1 cellular context compared by ENCODE assay signal in the genomic region with DNA sequence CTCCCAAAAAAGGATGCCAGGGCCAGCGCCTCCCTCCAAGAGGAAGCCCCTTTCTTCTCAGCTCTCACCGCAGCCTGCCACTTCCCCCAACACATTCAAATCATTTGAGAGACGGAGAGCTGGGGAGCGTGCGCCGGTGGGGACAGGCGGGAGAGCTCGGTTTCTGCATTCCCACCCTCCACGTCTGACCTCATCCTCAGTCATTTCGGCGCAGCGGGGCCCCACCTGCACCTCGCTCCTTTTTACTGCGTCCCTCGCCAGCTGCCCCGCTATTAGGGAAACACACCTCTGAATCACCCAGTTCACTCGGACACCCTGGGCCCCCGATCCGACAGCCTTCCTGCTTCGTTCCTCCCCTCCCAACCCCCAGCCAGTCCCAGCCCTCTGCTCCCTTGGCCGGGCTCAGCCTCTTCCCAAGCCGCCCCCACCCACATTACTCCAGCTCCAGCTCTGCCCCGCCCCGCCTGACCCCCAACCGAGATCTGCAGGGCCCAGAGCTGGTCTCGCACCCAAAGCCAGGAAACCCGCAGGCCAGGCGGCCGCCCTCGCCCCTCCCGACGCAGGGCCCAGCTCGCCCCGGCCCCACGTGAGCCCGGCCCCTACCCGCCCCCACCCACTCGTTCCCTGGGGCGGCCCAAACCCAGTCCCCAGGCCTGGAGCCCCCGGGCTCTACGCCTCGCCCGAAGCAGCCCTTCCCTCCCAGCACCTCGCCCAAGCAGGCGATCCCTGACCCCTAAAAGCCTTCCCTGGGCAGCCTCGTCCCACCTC.
TF ChIP-seq lines count a peak whose summit lies in the region.

No MANE protein-coding gene starts in this region.

TF ChIP-seq in HepG2, 621 proteins besides CTCF, POLR2A, EP300 and RAD21 (continued from another document and continues in another):
- TF ChIP-seq, protein P1, sequence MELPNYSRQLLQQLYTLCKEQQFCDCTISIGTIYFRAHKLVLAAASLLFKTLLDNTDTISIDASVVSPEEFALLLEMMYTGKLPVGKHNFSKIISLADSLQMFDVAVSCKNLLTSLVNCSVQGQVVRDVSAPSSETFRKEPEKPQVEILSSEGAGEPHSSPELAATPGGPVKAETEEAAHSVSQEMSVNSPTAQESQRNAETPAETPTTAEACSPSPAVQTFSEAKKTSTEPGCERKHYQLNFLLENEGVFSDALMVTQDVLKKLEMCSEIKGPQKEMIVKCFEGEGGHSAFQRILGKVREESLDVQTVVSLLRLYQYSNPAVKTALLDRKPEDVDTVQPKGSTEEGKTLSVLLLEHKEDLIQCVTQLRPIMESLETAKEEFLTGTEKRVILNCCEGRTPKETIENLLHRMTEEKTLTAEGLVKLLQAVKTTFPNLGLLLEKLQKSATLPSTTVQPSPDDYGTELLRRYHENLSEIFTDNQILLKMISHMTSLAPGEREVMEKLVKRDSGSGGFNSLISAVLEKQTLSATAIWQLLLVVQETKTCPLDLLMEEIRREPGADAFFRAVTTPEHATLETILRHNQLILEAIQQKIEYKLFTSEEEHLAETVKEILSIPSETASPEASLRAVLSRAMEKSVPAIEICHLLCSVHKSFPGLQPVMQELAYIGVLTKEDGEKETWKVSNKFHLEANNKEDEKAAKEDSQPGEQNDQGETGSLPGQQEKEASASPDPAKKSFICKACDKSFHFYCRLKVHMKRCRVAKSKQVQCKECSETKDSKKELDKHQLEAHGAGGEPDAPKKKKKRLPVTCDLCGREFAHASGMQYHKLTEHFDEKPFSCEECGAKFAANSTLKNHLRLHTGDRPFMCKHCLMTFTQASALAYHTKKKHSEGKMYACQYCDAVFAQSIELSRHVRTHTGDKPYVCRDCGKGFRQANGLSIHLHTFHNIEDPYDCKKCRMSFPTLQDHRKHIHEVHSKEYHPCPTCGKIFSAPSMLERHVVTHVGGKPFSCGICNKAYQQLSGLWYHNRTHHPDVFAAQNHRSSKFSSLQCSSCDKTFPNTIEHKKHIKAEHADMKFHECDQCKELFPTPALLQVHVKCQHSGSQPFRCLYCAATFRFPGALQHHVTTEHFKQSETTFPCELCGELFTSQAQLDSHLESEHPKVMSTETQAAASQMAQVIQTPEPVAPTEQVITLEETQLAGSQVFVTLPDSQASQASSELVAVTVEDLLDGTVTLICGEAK (IDR thresholded peaks at IDR 0.05), result no peak
- TF ChIP-seq, protein P1 (CRISPR knock-in tag; IDR thresholded peaks at IDR 0.05), result no peak; the same call in 1 of the 2 replicates
- TF ChIP-seq KLF12 (CRISPR knock-in tag; IDR thresholded peaks at IDR 0.05; ENCODE audit: borderline replicate concordance), result peak; percentile 55; the same call in 1 of the 2 replicates
- TF ChIP-seq HNRNPH1 (optimal IDR thresholded peaks at IDR 0.05; ENCODE audit: low read depth, low read length), result no peak
- TF ChIP-seq CENPX (CRISPR knock-in tag; IDR thresholded peaks at IDR 0.05), result no peak
- no peak for TF ChIP-seq ZFP36L1 (CRISPR knock-in tag; IDR thresholded peaks at IDR 0.05)
- TF ChIP-seq ISX (CRISPR knock-in tag; conservative IDR thresholded peaks at IDR 0.05), result no peak
- TF ChIP-seq NFE2L1 (CRISPR knock-in tag; IDR thresholded peaks at IDR 0.05; ENCODE audit: borderline replicate concordance), result no peak
- TF ChIP-seq ZNF616 (CRISPR knock-in tag; IDR thresholded peaks at IDR 0.05; ENCODE audit: low read depth), result no peak
- no peak for TF ChIP-seq GATAD2A (CRISPR knock-in tag; IDR thresholded peaks at IDR 0.05)
- TF ChIP-seq, protein P2, sequence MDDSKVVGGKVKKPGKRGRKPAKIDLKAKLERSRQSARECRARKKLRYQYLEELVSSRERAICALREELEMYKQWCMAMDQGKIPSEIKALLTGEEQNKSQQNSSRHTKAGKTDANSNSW (CRISPR knock-in tag; IDR thresholded peaks at IDR 0.05; ENCODE audit: borderline replicate concordance), result no peak
- no peak for TF ChIP-seq RFXAP (CRISPR knock-in tag; IDR thresholded peaks at IDR 0.05; ENCODE audit: borderline replicate concordance)
- peak; percentile 10; the same call in 1 of the 2 replicates for TF ChIP-seq ZNF792 (CRISPR knock-in tag; IDR thresholded peaks at IDR 0.05)
- 0 out of 2 replicates have a peak, but pooled peaks have one; percentile 39 for TF ChIP-seq ZNF879 (CRISPR knock-in tag; IDR thresholded peaks at IDR 0.05)
- TF ChIP-seq, protein P3, sequence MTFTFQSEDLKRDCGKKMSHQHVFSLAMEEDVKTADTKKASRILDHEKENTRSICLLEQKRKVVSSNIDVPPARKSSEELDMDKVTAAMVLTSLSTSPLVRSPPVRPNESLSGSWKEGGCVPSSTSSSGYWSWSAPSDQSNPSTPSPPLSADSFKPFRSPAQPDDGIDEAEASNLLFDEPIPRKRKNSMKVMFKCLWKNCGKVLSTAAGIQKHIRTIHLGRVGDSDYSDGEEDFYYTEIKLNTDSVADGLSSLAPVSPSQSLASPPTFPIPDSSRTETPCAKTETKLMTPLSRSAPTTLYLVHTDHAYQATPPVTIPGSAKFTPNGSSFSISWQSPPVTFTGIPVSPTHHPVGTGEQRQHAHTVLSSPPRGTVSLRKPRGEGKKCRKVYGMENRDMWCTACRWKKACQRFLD (CRISPR knock-in tag; IDR thresholded peaks at IDR 0.05; ENCODE audit: borderline replicate concordance), result no peak
- no peak for TF ChIP-seq TAF1 (CRISPR knock-in tag; IDR thresholded peaks at IDR 0.05)
- TF ChIP-seq ZNF891 (CRISPR knock-in tag; IDR thresholded peaks at IDR 0.05), result no peak
- TF ChIP-seq, protein P4, sequence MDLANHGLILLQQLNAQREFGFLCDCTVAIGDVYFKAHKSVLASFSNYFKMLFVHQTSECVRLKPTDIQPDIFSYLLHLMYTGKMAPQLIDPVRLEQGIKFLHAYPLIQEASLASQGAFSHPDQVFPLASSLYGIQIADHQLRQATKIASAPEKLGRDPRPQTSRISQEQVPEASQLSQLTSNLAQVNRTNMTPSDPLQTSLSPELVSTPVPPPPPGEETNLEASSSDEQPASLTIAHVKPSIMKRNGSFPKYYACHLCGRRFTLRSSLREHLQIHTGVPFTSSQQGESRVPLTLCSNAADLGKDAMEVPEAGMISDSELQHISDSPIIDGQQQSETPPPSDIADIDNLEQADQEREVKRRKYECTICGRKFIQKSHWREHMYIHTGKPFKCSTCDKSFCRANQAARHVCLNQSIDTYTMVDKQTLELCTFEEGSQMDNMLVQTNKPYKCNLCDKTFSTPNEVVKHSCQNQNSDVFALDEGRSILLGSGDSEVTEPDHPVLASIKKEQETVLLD (CRISPR knock-in tag; IDR thresholded peaks at IDR 0.05; ENCODE audit: low read depth), result no peak
- TF ChIP-seq NR2F2 (IDR thresholded peaks at IDR 0.05; ENCODE audit: borderline replicate concordance, low read depth), result no peak
- TF ChIP-seq ZNF274 (CRISPR knock-in tag; IDR thresholded peaks at IDR 0.05), result no peak
- TF ChIP-seq ZNF333 (CRISPR knock-in tag; IDR thresholded peaks at IDR 0.05; ENCODE audit: borderline replicate concordance), result no peak
- TF ChIP-seq SP5 (CRISPR knock-in tag; IDR thresholded peaks at IDR 0.05; ENCODE audit: borderline replicate concordance, low read depth), result no peak
- TF ChIP-seq SMC3 (IDR thresholded peaks at IDR 0.05; ENCODE audit: low read length), result 0 out of 2 replicates have a peak, but pooled peaks have one; percentile 14
- TF ChIP-seq, protein P5, sequence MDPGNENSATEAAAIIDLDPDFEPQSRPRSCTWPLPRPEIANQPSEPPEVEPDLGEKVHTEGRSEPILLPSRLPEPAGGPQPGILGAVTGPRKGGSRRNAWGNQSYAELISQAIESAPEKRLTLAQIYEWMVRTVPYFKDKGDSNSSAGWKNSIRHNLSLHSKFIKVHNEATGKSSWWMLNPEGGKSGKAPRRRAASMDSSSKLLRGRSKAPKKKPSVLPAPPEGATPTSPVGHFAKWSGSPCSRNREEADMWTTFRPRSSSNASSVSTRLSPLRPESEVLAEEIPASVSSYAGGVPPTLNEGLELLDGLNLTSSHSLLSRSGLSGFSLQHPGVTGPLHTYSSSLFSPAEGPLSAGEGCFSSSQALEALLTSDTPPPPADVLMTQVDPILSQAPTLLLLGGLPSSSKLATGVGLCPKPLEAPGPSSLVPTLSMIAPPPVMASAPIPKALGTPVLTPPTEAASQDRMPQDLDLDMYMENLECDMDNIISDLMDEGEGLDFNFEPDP (CRISPR knock-in tag; conservative IDR thresholded peaks at IDR 0.05), result no peak
- TF ChIP-seq, protein P6, sequence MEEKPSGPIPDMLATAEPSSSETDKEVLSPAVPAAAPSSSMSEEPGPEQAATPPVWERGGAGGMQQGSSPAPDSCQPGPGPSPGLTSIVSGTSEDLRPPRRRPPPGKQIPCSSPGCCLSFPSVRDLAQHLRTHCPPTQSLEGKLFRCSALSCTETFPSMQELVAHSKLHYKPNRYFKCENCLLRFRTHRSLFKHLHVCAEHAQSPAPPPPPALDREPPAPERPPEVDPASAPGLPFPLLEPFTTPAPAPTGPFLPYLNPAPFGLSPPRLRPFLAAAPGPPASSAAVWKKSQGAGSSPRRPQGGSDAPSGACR (CRISPR knock-in tag; IDR thresholded peaks at IDR 0.05), result 0 out of 2 replicates have a peak, but pooled peaks have one; percentile 1
- TF ChIP-seq, protein P7, sequence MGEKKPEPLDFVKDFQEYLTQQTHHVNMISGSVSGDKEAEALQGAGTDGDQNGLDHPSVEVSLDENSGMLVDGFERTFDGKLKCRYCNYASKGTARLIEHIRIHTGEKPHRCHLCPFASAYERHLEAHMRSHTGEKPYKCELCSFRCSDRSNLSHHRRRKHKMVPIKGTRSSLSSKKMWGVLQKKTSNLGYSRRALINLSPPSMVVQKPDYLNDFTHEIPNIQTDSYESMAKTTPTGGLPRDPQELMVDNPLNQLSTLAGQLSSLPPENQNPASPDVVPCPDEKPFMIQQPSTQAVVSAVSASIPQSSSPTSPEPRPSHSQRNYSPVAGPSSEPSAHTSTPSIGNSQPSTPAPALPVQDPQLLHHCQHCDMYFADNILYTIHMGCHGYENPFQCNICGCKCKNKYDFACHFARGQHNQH (CRISPR knock-in tag; IDR thresholded peaks at IDR 0.05), result no peak; the same call in 1 of the 2 replicates
- no peak for TF ChIP-seq CCDC6 (CRISPR knock-in tag; IDR thresholded peaks at IDR 0.05)
- TF ChIP-seq, protein P8, sequence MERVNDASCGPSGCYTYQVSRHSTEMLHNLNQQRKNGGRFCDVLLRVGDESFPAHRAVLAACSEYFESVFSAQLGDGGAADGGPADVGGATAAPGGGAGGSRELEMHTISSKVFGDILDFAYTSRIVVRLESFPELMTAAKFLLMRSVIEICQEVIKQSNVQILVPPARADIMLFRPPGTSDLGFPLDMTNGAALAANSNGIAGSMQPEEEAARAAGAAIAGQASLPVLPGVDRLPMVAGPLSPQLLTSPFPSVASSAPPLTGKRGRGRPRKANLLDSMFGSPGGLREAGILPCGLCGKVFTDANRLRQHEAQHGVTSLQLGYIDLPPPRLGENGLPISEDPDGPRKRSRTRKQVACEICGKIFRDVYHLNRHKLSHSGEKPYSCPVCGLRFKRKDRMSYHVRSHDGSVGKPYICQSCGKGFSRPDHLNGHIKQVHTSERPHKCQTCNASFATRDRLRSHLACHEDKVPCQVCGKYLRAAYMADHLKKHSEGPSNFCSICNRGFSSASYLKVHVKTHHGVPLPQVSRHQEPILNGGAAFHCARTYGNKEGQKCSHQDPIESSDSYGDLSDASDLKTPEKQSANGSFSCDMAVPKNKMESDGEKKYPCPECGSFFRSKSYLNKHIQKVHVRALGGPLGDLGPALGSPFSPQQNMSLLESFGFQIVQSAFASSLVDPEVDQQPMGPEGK (CRISPR knock-in tag; IDR thresholded peaks at IDR 0.05), result peak; percentile 74; the same call in 1 of the 2 replicates
- TF ChIP-seq, protein P9, sequence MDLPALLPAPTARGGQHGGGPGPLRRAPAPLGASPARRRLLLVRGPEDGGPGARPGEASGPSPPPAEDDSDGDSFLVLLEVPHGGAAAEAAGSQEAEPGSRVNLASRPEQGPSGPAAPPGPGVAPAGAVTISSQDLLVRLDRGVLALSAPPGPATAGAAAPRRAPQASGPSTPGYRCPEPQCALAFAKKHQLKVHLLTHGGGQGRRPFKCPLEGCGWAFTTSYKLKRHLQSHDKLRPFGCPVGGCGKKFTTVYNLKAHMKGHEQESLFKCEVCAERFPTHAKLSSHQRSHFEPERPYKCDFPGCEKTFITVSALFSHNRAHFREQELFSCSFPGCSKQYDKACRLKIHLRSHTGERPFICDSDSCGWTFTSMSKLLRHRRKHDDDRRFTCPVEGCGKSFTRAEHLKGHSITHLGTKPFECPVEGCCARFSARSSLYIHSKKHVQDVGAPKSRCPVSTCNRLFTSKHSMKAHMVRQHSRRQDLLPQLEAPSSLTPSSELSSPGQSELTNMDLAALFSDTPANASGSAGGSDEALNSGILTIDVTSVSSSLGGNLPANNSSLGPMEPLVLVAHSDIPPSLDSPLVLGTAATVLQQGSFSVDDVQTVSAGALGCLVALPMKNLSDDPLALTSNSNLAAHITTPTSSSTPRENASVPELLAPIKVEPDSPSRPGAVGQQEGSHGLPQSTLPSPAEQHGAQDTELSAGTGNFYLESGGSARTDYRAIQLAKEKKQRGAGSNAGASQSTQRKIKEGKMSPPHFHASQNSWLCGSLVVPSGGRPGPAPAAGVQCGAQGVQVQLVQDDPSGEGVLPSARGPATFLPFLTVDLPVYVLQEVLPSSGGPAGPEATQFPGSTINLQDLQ (CRISPR knock-in tag; IDR thresholded peaks at IDR 0.05), result no peak
- TF ChIP-seq TBX3 (IDR thresholded peaks at IDR 0.05; ENCODE audit: borderline replicate concordance), result no peak
